ENCODE assay signal across 1 cellular context in the genomic region with DNA sequence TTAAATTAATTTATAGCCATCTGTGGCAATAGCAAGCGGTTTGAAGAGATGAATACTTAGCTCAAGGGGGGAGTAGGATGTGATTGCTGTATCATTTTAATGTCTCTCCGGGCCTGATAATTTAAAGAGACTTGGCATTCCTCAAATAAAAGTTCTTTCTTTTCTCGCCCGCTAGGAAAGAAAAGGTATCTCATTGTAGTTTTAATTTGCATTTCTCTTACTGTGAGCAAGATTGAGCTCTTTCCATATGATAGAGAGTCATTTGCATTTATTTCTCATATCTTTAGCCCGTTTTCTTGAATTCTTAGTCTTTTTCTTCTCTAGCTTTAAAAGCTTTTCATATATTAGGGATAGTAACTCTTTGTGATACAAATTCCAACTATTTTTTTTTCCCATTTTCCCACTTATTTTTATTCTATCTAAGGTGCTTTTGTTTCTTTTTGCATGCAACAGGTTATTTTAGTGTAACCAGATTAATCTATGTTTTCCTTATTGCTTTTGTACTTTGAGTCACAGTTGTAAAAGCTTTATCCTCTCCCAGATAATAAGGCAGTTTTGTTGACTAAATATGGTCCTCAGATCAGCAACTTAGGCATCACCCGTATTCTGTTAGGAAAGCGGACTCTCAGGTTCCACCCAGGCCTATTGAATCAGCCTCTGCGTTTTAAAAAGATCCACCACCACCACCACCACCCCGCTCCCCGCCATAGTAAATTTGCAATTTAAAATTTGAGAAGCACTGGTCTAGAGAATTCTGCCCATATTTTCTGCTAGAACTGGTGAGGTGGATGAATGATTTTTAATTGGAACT.
A peak's percentile ranks its signal among the peaks of the same experiment; 100 is the strongest.
TF ChIP-seq lines count a peak whose summit lies in the region.

No MANE protein-coding gene starts in this region.

TF ChIP-seq in K562, 482 proteins besides CTCF, POLR2A, EP300 and RAD21:
- TF ChIP-seq, protein P1, sequence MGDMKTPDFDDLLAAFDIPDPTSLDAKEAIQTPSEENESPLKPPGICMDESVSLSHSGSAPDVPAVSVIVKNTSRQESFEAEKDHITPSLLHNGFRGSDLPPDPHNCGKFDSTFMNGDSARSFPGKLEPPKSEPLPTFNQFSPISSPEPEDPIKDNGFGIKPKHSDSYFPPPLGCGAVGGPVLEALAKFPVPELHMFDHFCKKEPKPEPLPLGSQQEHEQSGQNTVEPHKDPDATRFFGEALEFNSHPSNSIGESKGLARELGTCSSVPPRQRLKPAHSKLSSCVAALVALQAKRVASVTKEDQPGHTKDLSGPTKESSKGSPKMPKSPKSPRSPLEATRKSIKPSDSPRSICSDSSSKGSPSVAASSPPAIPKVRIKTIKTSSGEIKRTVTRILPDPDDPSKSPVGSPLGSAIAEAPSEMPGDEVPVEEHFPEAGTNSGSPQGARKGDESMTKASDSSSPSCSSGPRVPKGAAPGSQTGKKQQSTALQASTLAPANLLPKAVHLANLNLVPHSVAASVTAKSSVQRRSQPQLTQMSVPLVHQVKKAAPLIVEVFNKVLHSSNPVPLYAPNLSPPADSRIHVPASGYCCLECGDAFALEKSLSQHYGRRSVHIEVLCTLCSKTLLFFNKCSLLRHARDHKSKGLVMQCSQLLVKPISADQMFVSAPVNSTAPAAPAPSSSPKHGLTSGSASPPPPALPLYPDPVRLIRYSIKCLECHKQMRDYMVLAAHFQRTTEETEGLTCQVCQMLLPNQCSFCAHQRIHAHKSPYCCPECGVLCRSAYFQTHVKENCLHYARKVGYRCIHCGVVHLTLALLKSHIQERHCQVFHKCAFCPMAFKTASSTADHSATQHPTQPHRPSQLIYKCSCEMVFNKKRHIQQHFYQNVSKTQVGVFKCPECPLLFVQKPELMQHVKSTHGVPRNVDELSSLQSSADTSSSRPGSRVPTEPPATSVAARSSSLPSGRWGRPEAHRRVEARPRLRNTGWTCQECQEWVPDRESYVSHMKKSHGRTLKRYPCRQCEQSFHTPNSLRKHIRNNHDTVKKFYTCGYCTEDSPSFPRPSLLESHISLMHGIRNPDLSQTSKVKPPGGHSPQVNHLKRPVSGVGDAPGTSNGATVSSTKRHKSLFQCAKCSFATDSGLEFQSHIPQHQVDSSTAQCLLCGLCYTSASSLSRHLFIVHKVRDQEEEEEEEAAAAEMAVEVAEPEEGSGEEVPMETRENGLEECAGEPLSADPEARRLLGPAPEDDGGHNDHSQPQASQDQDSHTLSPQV (IDR thresholded peaks at IDR 0.05), result 0 out of 2 replicates have a peak, but pooled peaks have one; percentile 14
- no peak for TF ChIP-seq NR2C1 (IDR thresholded peaks at IDR 0.05)
- no peak for TF ChIP-seq NR2C1 (tag; IDR thresholded peaks at IDR 0.05)
- TF ChIP-seq, protein P2, sequence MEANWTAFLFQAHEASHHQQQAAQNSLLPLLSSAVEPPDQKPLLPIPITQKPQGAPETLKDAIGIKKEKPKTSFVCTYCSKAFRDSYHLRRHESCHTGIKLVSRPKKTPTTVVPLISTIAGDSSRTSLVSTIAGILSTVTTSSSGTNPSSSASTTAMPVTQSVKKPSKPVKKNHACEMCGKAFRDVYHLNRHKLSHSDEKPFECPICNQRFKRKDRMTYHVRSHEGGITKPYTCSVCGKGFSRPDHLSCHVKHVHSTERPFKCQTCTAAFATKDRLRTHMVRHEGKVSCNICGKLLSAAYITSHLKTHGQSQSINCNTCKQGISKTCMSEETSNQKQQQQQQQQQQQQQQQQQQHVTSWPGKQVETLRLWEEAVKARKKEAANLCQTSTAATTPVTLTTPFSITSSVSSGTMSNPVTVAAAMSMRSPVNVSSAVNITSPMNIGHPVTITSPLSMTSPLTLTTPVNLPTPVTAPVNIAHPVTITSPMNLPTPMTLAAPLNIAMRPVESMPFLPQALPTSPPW (CRISPR knock-in tag; IDR thresholded peaks at IDR 0.05), result peak; percentile 0; the same call in 1 of the 2 replicates
- TF ChIP-seq ID3 (CRISPR knock-in tag; IDR thresholded peaks at IDR 0.05), result no peak
- TF ChIP-seq ID3 (tag; IDR thresholded peaks at IDR 0.05), result no peak
TF ChIP-seq in K562: peak in this region for 2.
